1 cellular context compared by ENCODE assay signal in genomic region chr5:95620870-95621838, GRCh38.
TF ChIP-seq lines count a peak whose summit lies in the region.

No MANE protein-coding gene starts in this region.

TF ChIP-seq in WTC11, 78 proteins besides CTCF, POLR2A, EP300 and RAD21 (continued from another document):
- no peak for TF ChIP-seq MYBL2 (CRISPR knock-in tag; IDR thresholded peaks at IDR 0.05)
- TF ChIP-seq ZNF138 (CRISPR knock-in tag; conservative IDR thresholded peaks at IDR 0.05): peak; percentile 70; the same call in 1 of the 2 replicates
- TF ChIP-seq ARID4B (CRISPR knock-in tag; IDR thresholded peaks at IDR 0.05; ENCODE audit: borderline replicate concordance): peak; percentile 86; the same call in 1 of the 2 replicates
- TF ChIP-seq AFF4 (CRISPR knock-in tag; IDR thresholded peaks at IDR 0.05; ENCODE audit: borderline replicate concordance): no peak
- TF ChIP-seq CREB1 (CRISPR knock-in tag; IDR thresholded peaks at IDR 0.05): 0 out of 2 replicates have a peak, but pooled peaks have one; percentile 42
- TF ChIP-seq CBFB (CRISPR knock-in tag; IDR thresholded peaks at IDR 0.05; ENCODE audit: low read depth): no peak
- TF ChIP-seq NR2C2 (CRISPR knock-in tag; IDR thresholded peaks at IDR 0.05): peak; percentile 61; the same call in 1 of the 2 replicates
- no peak for TF ChIP-seq NFATC4 (CRISPR knock-in tag; IDR thresholded peaks at IDR 0.05)
- peak; percentile 94 for TF ChIP-seq MAX (CRISPR knock-in tag; IDR thresholded peaks at IDR 0.05)
- TF ChIP-seq ZBTB43 (CRISPR knock-in tag; IDR thresholded peaks at IDR 0.05): peak; percentile 50; the same call in 1 of the 2 replicates
- TF ChIP-seq ZNF263 (CRISPR knock-in tag; IDR thresholded peaks at IDR 0.05; ENCODE audit: low read depth): no peak
- no peak for TF ChIP-seq SOX15 (CRISPR knock-in tag; IDR thresholded peaks at IDR 0.05)
- peak; percentile 81; the same call in 1 of the 2 replicates for TF ChIP-seq TEAD1 (CRISPR knock-in tag; IDR thresholded peaks at IDR 0.05)
- peak; percentile 47 for TF ChIP-seq USF1 (CRISPR knock-in tag; IDR thresholded peaks at IDR 0.05)
- peak; percentile 86; the same call in 1 of the 2 replicates for TF ChIP-seq FOXP4 (CRISPR knock-in tag; IDR thresholded peaks at IDR 0.05)
- peak; percentile 71; the same call in 1 of the 2 replicates for TF ChIP-seq NFE2L1 (CRISPR knock-in tag; IDR thresholded peaks at IDR 0.05)
- TF ChIP-seq ATF3 (CRISPR knock-in tag; conservative IDR thresholded peaks at IDR 0.05): 0 out of 2 replicates have a peak, but pooled peaks have one; percentile 8
- peak; percentile 89; the same call in 1 of the 2 replicates for TF ChIP-seq ZNF219 (CRISPR knock-in tag; IDR thresholded peaks at IDR 0.05; ENCODE audit: borderline replicate concordance)
- peak; percentile 89 for TF ChIP-seq JUN (CRISPR knock-in tag; IDR thresholded peaks at IDR 0.05)
- TF ChIP-seq TP53 (CRISPR knock-in tag; IDR thresholded peaks at IDR 0.05): no peak
- TF ChIP-seq ZNF396 (CRISPR knock-in tag; IDR thresholded peaks at IDR 0.05; ENCODE audit: borderline replicate concordance): no peak
- 0 out of 2 replicates have a peak, but pooled peaks have one; percentile 66 for TF ChIP-seq ATF2 (CRISPR knock-in tag; IDR thresholded peaks at IDR 0.05; ENCODE audit: borderline replicate concordance, low read depth)
- TF ChIP-seq HMGA2 (CRISPR knock-in tag; IDR thresholded peaks at IDR 0.05): no peak
- no peak for TF ChIP-seq GABPB1 (CRISPR knock-in tag; IDR thresholded peaks at IDR 0.05)
- TF ChIP-seq IRF1 (CRISPR knock-in tag; IDR thresholded peaks at IDR 0.05): no peak
- TF ChIP-seq MLX (CRISPR knock-in tag; IDR thresholded peaks at IDR 0.05): peak; percentile 92; the same call in 1 of the 2 replicates
- 0 out of 2 replicates have a peak, but pooled peaks have one; percentile 71 for TF ChIP-seq SMAD4 (CRISPR knock-in tag; IDR thresholded peaks at IDR 0.05)
- peak; percentile 93 for TF ChIP-seq ELF4 (CRISPR knock-in tag; IDR thresholded peaks at IDR 0.05; ENCODE audit: low read depth)
- 0 out of 2 replicates have a peak, but pooled peaks have one; percentile 37 for TF ChIP-seq NFYB (CRISPR knock-in tag; conservative IDR thresholded peaks at IDR 0.05; ENCODE audit: low read depth)
- no peak for TF ChIP-seq JAZF1 (CRISPR knock-in tag; IDR thresholded peaks at IDR 0.05)
- peak; percentile 28; the same call in 1 of the 2 replicates for TF ChIP-seq FOXK1 (CRISPR knock-in tag; IDR thresholded peaks at IDR 0.05)
- TF ChIP-seq PRDM15 (CRISPR knock-in tag; IDR thresholded peaks at IDR 0.05): peak; percentile 37; the same call in 1 of the 2 replicates
